In the genomic region with DNA sequence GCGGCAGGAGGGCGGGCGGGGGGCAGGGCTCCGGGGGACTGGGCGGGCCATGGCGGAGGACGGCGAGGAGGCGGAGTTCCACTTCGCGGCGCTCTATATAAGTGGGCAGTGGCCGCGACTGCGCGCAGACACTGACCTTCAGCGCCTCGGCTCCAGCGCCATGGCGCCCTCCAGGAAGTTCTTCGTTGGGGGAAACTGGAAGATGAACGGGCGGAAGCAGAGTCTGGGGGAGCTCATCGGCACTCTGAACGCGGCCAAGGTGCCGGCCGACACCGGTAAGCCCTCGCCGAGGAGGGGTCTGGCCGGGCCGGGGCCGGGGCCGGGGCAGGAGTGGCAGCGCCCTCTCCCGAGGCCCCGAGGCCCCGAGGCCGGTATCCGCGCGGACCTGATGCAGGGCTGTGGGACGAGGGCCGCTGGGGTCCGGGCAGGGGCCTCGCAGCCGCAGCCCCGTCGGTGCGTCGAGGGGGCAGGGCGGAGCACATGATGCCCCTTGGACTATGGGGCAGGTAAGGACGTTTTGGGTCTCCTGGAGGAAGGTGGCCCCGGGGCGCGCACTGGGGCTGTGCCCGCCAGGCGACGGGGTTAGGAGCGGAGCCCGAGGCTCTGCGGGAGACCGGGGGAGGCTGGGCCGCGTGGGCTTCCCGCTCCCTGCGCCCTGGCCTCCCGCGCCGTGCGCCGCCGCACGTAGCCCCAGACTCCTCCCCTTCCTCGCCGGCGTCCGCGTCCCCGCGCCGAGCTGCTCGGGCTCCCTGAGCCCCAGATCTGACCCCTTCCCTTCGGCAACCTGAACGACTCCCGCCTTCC, we compare ENCODE assay signal across 7 cellular contexts.
DNase-seq lines count a peak whose midpoint lies in the region; ATAC-seq and FAIRE-seq lines count a peak whose summit lies in the region.

Gene TPI1 (plus strand): TSS at position 125 of the 804 bp plus-strand sequence. CDS start 36 bp downstream, at position 161.

- DNase-seq in GM18507 (ENCODE audit: extremely low spot score, insufficient read length, low read depth) (peak; percentile 84), NCI-H2081 (lab: John Stamatoyannopoulos, UW) (peak; percentile 69 to 82), iris pigment epithelial cell (ENCODE audit: low read depth) (peak; percentile 80)
- peak; percentile 49 to 65 (median 58) for DNase-seq in activated CD4-positive, CD25-positive, alpha-beta regulatory T cell (lab: John Stamatoyannopoulos, UW)
- peak; percentile 60 for DNase-seq in central memory CD4-positive, alpha-beta T cell
- peak; percentile 66 to 73 for DNase-seq in stimulated activated CD4-positive, alpha-beta T cell treated with anti-CD3 and anti-CD28 coated beads, Interleukin-12 subunit alpha, Interleukin-12 subunit beta, amount 100 ng/mL, for 24 hours (ENCODE audit: low read depth in 2 of 2)

- peak; percentile 48 for ATAC-seq in HG02870 (IDR thresholded peaks at IDR 0.05; ENCODE audit: unreplicated experiment)

- FAIRE-seq in GM18507 (lab: Jason Lieb, UNC): peak; percentile 89

Comparison
In these comparisons a context has a peak if more than half of its experiments do, and no peak if none do; other contexts are left out.
1. Peak in every context shown above with its lines: DNase-seq and ATAC-seq.